Comparison of ENCODE assay signal across 3 cellular contexts in genomic region chr4:155012469-155012868, GRCh38.
"Had no signal": no experiment of that assay in that cellular context is flagged by ENCODE, and none has a peak within 500 bp of the region (broad histone marks: within the 10 kb centered on the region; RNA-seq: fewer than 3 reads in every experiment).

No MANE protein-coding gene starts in this region.

- DNase-seq: GDM1, GF-D8 had no signal

- H3K4me3 ChIP-seq: GM12878 had no signal

- ATAC-seq: GM12878 had no signal
